ENCODE assay signal across 8 cellular contexts in the genomic region with DNA sequence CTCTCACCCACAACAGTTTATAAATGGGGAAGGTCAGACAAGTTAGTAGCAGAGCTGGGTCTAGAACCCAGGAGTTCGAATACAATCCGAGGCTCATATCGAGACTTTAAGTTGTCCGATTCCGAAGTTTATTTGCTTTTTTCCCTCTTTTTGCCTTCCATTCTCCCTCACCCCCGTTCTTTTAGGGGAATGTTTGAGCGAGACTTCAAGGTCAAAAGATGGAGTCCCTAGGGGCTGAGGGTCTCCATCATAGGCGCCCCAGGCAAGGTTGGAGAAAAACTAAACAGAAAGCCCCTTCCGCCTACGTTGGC. TPM values are rescaled to one million over a fixed set of nuclear protein-coding genes. Genes with fewer than 3 reads are reported as not detected.
DNase-seq lines count a peak whose midpoint lies in the region; ATAC-seq and TF ChIP-seq lines count a peak whose summit lies in the region.

No MANE protein-coding gene starts in this region.

- H3K9me2 ChIP-seq in PC-9 (ENCODE audit: insufficient read depth) = no peaks in the 10 kb centered on the region

- peak; percentile 7 for TF ChIP-seq POLR2A in ovary (IDR thresholded peaks at IDR 0.05)

- no TSS peak for BruUV-seq in PC-9 (replicated peaks; lab: Mats Ljungman, UMichigan)

- peaks cover 0 to 9% of the 10 kb centered on the region in 2 donors for H3K27me3 Mint-ChIP-seq in CD8-positive, alpha-beta memory T cell

- H3K27ac ChIP-seq in CD8-positive, alpha-beta memory T cell (ENCODE audit: low read depth, low read length) = peak overlapping the region; percentile 68
- H3K27ac ChIP-seq in PC-9 (no peak overlapping the region), ovary (peak overlapping the region; percentile 84 to 100)

- H3K79me2 ChIP-seq in PC-9 (ENCODE audit: low read depth) = peaks cover 100% of the 10 kb centered on the region

- peaks cover 21% of the 10 kb centered on the region; the same call in 1 of the 2 replicates for H3F3A ChIP-seq in PC-9 (ENCODE audit: insufficient read depth, low read depth)

- H3K4me1 ChIP-seq in CD8-positive, alpha-beta memory T cell (ENCODE audit: insufficient read depth, low read length) = peaks cover 30% of the 10 kb centered on the region
- H3K4me1 ChIP-seq in PC-9 (replicated peaks; ENCODE audit: insufficient read depth) (peaks cover 54% of the 10 kb centered on the region), ovary (ENCODE audit: insufficient read depth) (peaks cover 7% of the 10 kb centered on the region)

- intact Hi-C loops in PC-9 (cut with micrococcal nuclease; ENCODE audit: unreplicated experiment) = loop anchor here (1.0 to 10.0 kb wide), 6 partner anchors 943 to 1587 kb away; no protein-coding TSS in a partner anchor
- intact Hi-C loops in ovary (cut with DNase I) = loop anchor here in 1 of 4 donors (2.0 kb wide), 1 partner anchor 1217 kb away; no protein-coding TSS in a partner anchor

- TF ChIP-seq CTCF in PC-9 (conservative IDR thresholded peaks at IDR 0.05) = no peak
- no peak for TF ChIP-seq CTCF in epithelial cell of proximal tubule (conservative IDR thresholded peaks at IDR 0.05; ENCODE audit: low read depth, low read length)
- no peak for TF ChIP-seq CTCF in ovary (IDR thresholded peaks at IDR 0.05)

- peaks cover 0 to 2% (median 0%) of the 10 kb centered on the region in 5 donors for H3K9me3 Mint-ChIP-seq in CD8-positive, alpha-beta memory T cell

- H3K36me3 Mint-ChIP-seq in CD8-positive, alpha-beta memory T cell = peaks cover 0 to 28% (median 0%) of the 10 kb centered on the region in 3 donors

- H3K4me2 ChIP-seq in PC-9 = peak overlapping the region; percentile 99

- H3K9me3 ChIP-seq in CD8-positive, alpha-beta memory T cell (ENCODE audit: low read length) = no peaks in the 10 kb centered on the region
- H3K9me3 ChIP-seq in PC-9 (ENCODE audit: insufficient read depth, low read depth) (no peaks in the 10 kb centered on the region), ovary (no peaks in the 10 kb centered on the region)

- H3K27me3 ChIP-seq in CD8-positive, alpha-beta memory T cell (ENCODE audit: insufficient read depth, low read length, poor library complexity, severe bottlenecking) = no peaks in the 10 kb centered on the region
- H3K27me3 ChIP-seq in PC-9 (ENCODE audit: insufficient read depth, low read depth) (no peaks in the 10 kb centered on the region), ovary (no peaks in the 10 kb centered on the region)

- H3K36me3 ChIP-seq in CD8-positive, alpha-beta memory T cell (ENCODE audit: insufficient read depth, low read length) = no peaks in the 10 kb centered on the region
- peaks cover 37% of the 10 kb centered on the region for H3K36me3 ChIP-seq in PC-9 (ENCODE audit: low read depth)
- no peaks in the 10 kb centered on the region for H3K36me3 ChIP-seq in ovary

- H4K20me1 ChIP-seq in PC-9 (ENCODE audit: insufficient read depth) = peaks cover 50% of the 10 kb centered on the region

- ATAC-seq in GM21515 (IDR thresholded peaks at IDR 0.05; ENCODE audit: unreplicated experiment) = no peak

- no peak for TF ChIP-seq EP300 in ovary (IDR thresholded peaks at IDR 0.05)

- no peak for DNase-seq in CD8-positive, alpha-beta memory T cell
- no peak for DNase-seq in PC-9
- no peak for DNase-seq in epithelial cell of proximal tubule (ENCODE audit: low read depth)
- no peak for DNase-seq in ovary
- DNase-seq in stimulated activated naive CD4-positive, alpha-beta T cell treated with Interleukin-2 at 50 U/mL for 16 hours (lab: John Stamatoyannopoulos, UW) = no peak
- no peak for DNase-seq in NCI-H1436 treated with DMSO at 0.1 percent for 48 hours (lab: John Stamatoyannopoulos, UW)
- no peak for DNase-seq in NCI-H2196 (lab: John Stamatoyannopoulos, UW; ENCODE audit: unreplicated experiment)

- peak overlapping the region; percentile 81 for H3K4me3 ChIP-seq in CD8-positive, alpha-beta memory T cell (ENCODE audit: low read length)
- H3K4me3 ChIP-seq in PC-9 (peak overlapping the region; percentile 53), epithelial cell of proximal tubule (ENCODE audit: low read depth, low read length) (peak overlapping the region; percentile 74), ovary (peak overlapping the region; percentile 88)

- peak overlapping the region; percentile 82 to 100 (median 99) for H3K27ac Mint-ChIP-seq in CD8-positive, alpha-beta memory T cell

- POLR2A ChIA-PET in CD8-positive, alpha-beta memory T cell (lab: Charles Lee) = interaction anchor here (0.7 to 4.1 kb wide), 6 partner anchors 1011 to 1405 kb away, joined by 4 to 41 read pairs (median 6); no protein-coding TSS in a partner anchor
- POLR2A ChIA-PET in PC-9 (lab: Charles Lee; ENCODE audit: unreplicated experiment) = interaction anchor here (0.6 to 0.7 kb wide), 2 partner anchors 9 to 602 kb away, joined by 3 to 7 read pairs; no protein-coding TSS in a partner anchor

- no peak overlapping the region for H2AFZ ChIP-seq in PC-9

- WGBS in ovary, 3 donors = 0 to 1% (median 1%) methylated on average over 10 of the region's 10 CpGs

- CTCF ChIA-PET in CD8-positive, alpha-beta memory T cell (lab: Charles Lee) = interaction anchor here (0.9 to 6.4 kb wide), 26 partner anchors 11 to 1418 kb away, joined by 3 to 298 read pairs (median 8); a partner anchor contains a TSS
- CTCF ChIA-PET in PC-9 (lab: Charles Lee) = interaction anchor here (0.6 to 4.6 kb wide), 11 partner anchors 12 to 1495 kb away, joined by 3 to 129 read pairs (median 3); no protein-coding TSS in a partner anchor

- peaks cover 43 to 59% (median 56%) of the 10 kb centered on the region in 3 donors for H3K4me1 Mint-ChIP-seq in CD8-positive, alpha-beta memory T cell

- peak overlapping the region; percentile 91 to 99 (median 98) for H3K4me3 Mint-ChIP-seq in CD8-positive, alpha-beta memory T cell

RNA-seq across cellular contexts. Expression of a gene that starts 7.2 kb away (rescaled TPM):
- 10 to 100 TPM; 17.1 to 17.2 TPM for total RNA-seq in CD8-positive, alpha-beta memory T cell
- polyA plus RNA-seq in CD8-positive, alpha-beta memory T cell = 1.8 TPM
- total RNA-seq in PC-9 (2021) (37.1 and 42.2 TPM in 2 replicates), epithelial cell of proximal tubule (3.5 and 7.0 TPM in 2 replicates), ovary (10 to 100 TPM; 51.6 to 91.1 (median 60.2) TPM)
- 10 to 100 TPM; 46.3 to 46.8 TPM for polyA plus RNA-seq in ovary

RNA-seq across cellular contexts. Expression of a gene that starts 35.7 kb away (rescaled TPM):
- not detected for total RNA-seq in CD8-positive, alpha-beta memory T cell
- not detected for polyA plus RNA-seq in CD8-positive, alpha-beta memory T cell
- not detected in 2 replicates for total RNA-seq in PC-9 (2021)
- not detected in 2 replicates for total RNA-seq in epithelial cell of proximal tubule
- not detected for total RNA-seq in ovary
- polyA plus RNA-seq in ovary = not detected
